In the genomic region with DNA sequence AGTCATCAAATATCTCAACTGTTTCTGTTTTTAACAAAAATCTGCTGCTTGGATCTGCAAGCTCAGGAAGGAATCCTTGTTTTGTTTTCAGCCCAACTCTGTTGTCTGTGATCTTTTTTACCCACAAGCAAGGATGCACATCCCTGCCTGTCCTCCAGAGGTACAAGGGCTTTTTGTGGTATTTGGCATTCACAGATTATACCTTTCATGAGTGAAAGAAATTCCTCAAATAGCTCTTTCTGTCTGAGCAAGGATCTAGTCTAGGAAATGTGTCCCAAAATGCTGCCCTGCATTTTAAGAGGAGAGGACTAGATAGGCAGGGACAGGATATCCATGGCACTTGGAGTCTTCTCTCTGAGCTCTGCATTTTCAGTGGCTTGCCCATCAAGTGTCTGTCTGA, we compare ENCODE assay signal across 19 cellular contexts.
"Had no signal": no experiment of that assay in that cellular context is flagged by ENCODE, and none has a peak within 500 bp of the region (broad histone marks: within the 10 kb centered on the region; RNA-seq: fewer than 3 reads in every experiment).

No MANE protein-coding gene starts in this region.

- H3K27me3 Mint-ChIP-seq: type B pancreatic cell had no signal

- H3K36me3 Mint-ChIP-seq: natural killer cell treated with Interleukin-12 subunit alpha and Interleukin-12 subunit beta and Interleukin-15 and Interleukin-18, amount 100 ng/mL, for 72 hours; neural progenitor cell; type B pancreatic cell had no signal

- ATAC-seq: left colon; left ventricle myocardium superior; natural killer cell treated with Interleukin-12 subunit alpha and Interleukin-12 subunit beta and Interleukin-15 and Interleukin-18, amount 100 ng/mL, for 72 hours; right cardiac atrium had no signal

- H2AFZ ChIP-seq: hepatocyte, neural progenitor cell had no signal

- H3K27me3 ChIP-seq: hepatocyte, neural progenitor cell, ovary had no signal

- H3K36me3 ChIP-seq: neural progenitor cell, ovary had no signal

- H3K4me2 ChIP-seq: hepatocyte, neural progenitor cell, smooth muscle cell had no signal

- H3K9ac ChIP-seq: neural progenitor cell had no signal

- H3K4me3 ChIP-seq: hepatocyte, lung, neural progenitor cell, ovary, smooth muscle cell had no signal

- H3K79me2 ChIP-seq: hepatocyte had no signal

- H3K4me3 Mint-ChIP-seq: natural killer cell treated with Interleukin-12 subunit alpha and Interleukin-12 subunit beta and Interleukin-15 and Interleukin-18, amount 100 ng/mL, for 72 hours; neural progenitor cell; type B pancreatic cell had no signal

- H3K9me3 Mint-ChIP-seq: natural killer cell treated with Interleukin-12 subunit alpha and Interleukin-12 subunit beta and Interleukin-15 and Interleukin-18, amount 100 ng/mL, for 72 hours; neural progenitor cell; type B pancreatic cell had no signal

- DNase-seq: effector CD4-positive, alpha-beta T cell; foreskin melanocyte; head of caudate nucleus; left colon; left ventricle myocardium superior; mesenchymal stem cell; midbrain; nucleus accumbens; ovary; right cardiac atrium; stimulated activated CD4-positive, alpha-beta T cell treated with anti-CD3 and anti-CD28 coated beads, Interleukin-2, amount 100 ng/mL, for 48 hours; stimulated activated naive CD4-positive, alpha-beta T cell treated with Interleukin-2 at 50 U/mL for 16 hours had no signal

- H3K27ac ChIP-seq: hepatocyte, neural progenitor cell, ovary had no signal

- H3K27ac Mint-ChIP-seq: natural killer cell treated with Interleukin-12 subunit alpha and Interleukin-12 subunit beta and Interleukin-15 and Interleukin-18, amount 100 ng/mL, for 72 hours; neural progenitor cell; progenitor cell of endocrine pancreas; type B pancreatic cell had no signal

- H3K9me3 ChIP-seq: ovary had no signal
